27 cellular contexts compared by ENCODE assay signal in the genomic region with DNA sequence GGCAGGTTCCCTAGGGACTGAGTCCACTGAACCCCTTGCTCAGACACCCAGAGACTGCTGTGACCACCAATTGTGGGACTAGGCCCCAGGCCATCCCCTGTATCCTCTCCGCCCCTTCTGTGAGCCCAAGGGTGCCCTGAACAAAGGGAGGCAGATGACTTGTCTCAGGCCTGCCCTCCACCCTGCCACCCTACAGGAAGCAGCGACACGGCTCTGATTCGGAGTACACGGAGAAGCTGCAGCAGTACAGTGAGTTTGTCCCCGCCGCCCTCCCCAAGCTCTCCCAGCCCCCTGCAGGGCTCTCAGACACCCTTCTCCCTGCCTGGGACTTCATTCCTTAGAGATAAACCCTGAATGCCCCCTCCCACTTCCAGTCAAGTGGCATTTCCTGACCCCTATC. TPM values are rescaled to one million over a fixed set of nuclear protein-coding genes. Genes with fewer than 3 reads are reported as not detected.
"Had no signal": no experiment of that assay in that cellular context is flagged by ENCODE, and none has a peak within 500 bp of the region (broad histone marks: within the 10 kb centered on the region; RNA-seq: fewer than 3 reads in every experiment).

No MANE protein-coding gene starts in this region.

- DNase-seq: activated CD4-positive, alpha-beta T cell treated with anti-CD3 and anti-CD28 coated beads, Interleukin-2, amount 10 ng/mL, durations not matched to agents 7 days and 5 days; activated CD4-positive, CD25-positive, alpha-beta regulatory T cell treated with anti-CD3 and anti-CD28 coated beads, Interleukin-2, amount 50 U/mL, for 72 hours; activated CD8-positive, alpha-beta memory T cell treated with anti-CD3 and anti-CD28 coated beads, Interleukin-2, amount 10 ng/mL, durations not matched to agents 7 days and 5 days; activated CD8-positive, alpha-beta T cell treated with anti-CD3 and anti-CD28 coated beads for 36 hours; activated gamma-delta T cell; activated naive CD4-positive, alpha-beta T cell treated with anti-CD3 and anti-CD28 coated beads, Interleukin-2, amount 50 U/mL, for 16 hours; activated naive CD8-positive, alpha-beta T cell treated with anti-CD3 and anti-CD28 coated beads, Interleukin-2, amount 50 U/mL, for 24 hours; activated T-cell treated with anti-CD3 and anti-CD28 coated beads for 4 hours; body of pancreas; central memory CD4-positive, alpha-beta T cell; dermis blood vessel endothelial cell; effector CD8-positive, alpha-beta T cell; foreskin melanocyte; left ventricle myocardium inferior; naive B cell; stimulated activated CD4-positive, alpha-beta T cell treated with anti-CD3 and anti-CD28 coated beads, Interleukin-12 subunit alpha, Interleukin-12 subunit beta, amount 100 ng/mL, for 4 hours; stimulated activated naive CD8-positive, alpha-beta T cell treated with anti-CD3 and anti-CD28 coated beads, Interleukin-15, amount 100 ng/mL, for 72 hours; T-cell; WERI-Rb-1 had no signal

- H3K9me3 Mint-ChIP-seq: activated CD4-positive, alpha-beta T cell treated with anti-CD3 and anti-CD28 coated beads, Interleukin-2, amount 10 ng/mL, durations not matched to agents 7 days and 5 days; activated CD8-positive, alpha-beta T cell treated with anti-CD3 and anti-CD28 coated beads for 36 hours; activated naive CD8-positive, alpha-beta T cell treated with anti-CD3 and anti-CD28 coated beads, Interleukin-2, amount 50 U/mL, for 24 hours; naive B cell; stimulated activated naive CD8-positive, alpha-beta T cell treated with anti-CD3 and anti-CD28 coated beads, Interleukin-15, amount 100 ng/mL, for 72 hours; T-cell; T-helper 2 cell treated with Interferon-gamma antibody and Interleukin-4, amounts not matched to agents 5 μg/mL and 100 μg/mL, for 36 hours had no signal

- H3K9me3 ChIP-seq: body of pancreas, left ventricle myocardium inferior, pancreas, tibial nerve had no signal

- ATAC-seq: activated CD8-positive, alpha-beta memory T cell treated with anti-CD3 and anti-CD28 coated beads, Interleukin-2, amount 10 ng/mL, durations not matched to agents 7 days and 5 days; activated CD8-positive, alpha-beta T cell treated with anti-CD3 and anti-CD28 coated beads for 36 hours; activated naive CD8-positive, alpha-beta T cell treated with anti-CD3 and anti-CD28 coated beads, Interleukin-2, amount 50 U/mL, for 24 hours; right cardiac atrium; stimulated activated naive CD8-positive, alpha-beta T cell treated with anti-CD3 and anti-CD28 coated beads, Interleukin-15, amount 100 ng/mL, for 72 hours; T-cell had no signal

- H2AFZ ChIP-seq: hepatocyte had no signal

- H3K4me3 Mint-ChIP-seq: activated CD4-positive, alpha-beta T cell treated with anti-CD3 and anti-CD28 coated beads, Interleukin-2, amount 10 ng/mL, durations not matched to agents 7 days and 5 days; activated CD8-positive, alpha-beta memory T cell treated with anti-CD3 and anti-CD28 coated beads, Interleukin-2, amount 10 ng/mL, durations not matched to agents 7 days and 5 days; activated CD8-positive, alpha-beta T cell treated with anti-CD3 and anti-CD28 coated beads for 36 hours; activated naive CD8-positive, alpha-beta T cell treated with anti-CD3 and anti-CD28 coated beads, Interleukin-2, amount 50 U/mL, for 24 hours; stimulated activated naive CD8-positive, alpha-beta T cell treated with anti-CD3 and anti-CD28 coated beads, Interleukin-15, amount 100 ng/mL, for 72 hours; T-cell; T-helper 2 cell treated with Interferon-gamma antibody and Interleukin-4, amounts not matched to agents 5 μg/mL and 100 μg/mL, for 36 hours had no signal

- H3K4me3 ChIP-seq: body of pancreas, hepatocyte, left ventricle myocardium inferior, pancreas, tibial nerve had no signal

- H3K4me1 ChIP-seq: body of pancreas, pancreas had no signal

- FAIRE-seq: pancreas, TTC549, urothelium cell line had no signal

- H3K4me1 Mint-ChIP-seq: activated CD8-positive, alpha-beta memory T cell treated with anti-CD3 and anti-CD28 coated beads, Interleukin-2, amount 10 ng/mL, durations not matched to agents 7 days and 5 days had no signal

- H3K27ac ChIP-seq: hepatocyte, left ventricle myocardium inferior, pancreas, WERI-Rb-1 had no signal

- H3K36me3 Mint-ChIP-seq: activated CD8-positive, alpha-beta memory T cell treated with anti-CD3 and anti-CD28 coated beads, Interleukin-2, amount 10 ng/mL, durations not matched to agents 7 days and 5 days; naive B cell; T-cell had no signal

- H3K27ac Mint-ChIP-seq: activated CD4-positive, alpha-beta T cell treated with anti-CD3 and anti-CD28 coated beads, Interleukin-2, amount 10 ng/mL, durations not matched to agents 7 days and 5 days; activated CD8-positive, alpha-beta memory T cell treated with anti-CD3 and anti-CD28 coated beads, Interleukin-2, amount 10 ng/mL, durations not matched to agents 7 days and 5 days; activated CD8-positive, alpha-beta T cell treated with anti-CD3 and anti-CD28 coated beads for 36 hours; activated naive CD8-positive, alpha-beta T cell treated with anti-CD3 and anti-CD28 coated beads, Interleukin-2, amount 50 U/mL, for 24 hours; stimulated activated naive CD8-positive, alpha-beta T cell treated with anti-CD3 and anti-CD28 coated beads, Interleukin-15, amount 100 ng/mL, for 72 hours; T-cell; T-helper 2 cell treated with Interferon-gamma antibody and Interleukin-4, amounts not matched to agents 5 μg/mL and 100 μg/mL, for 36 hours had no signal

- H3K4me2 ChIP-seq: hepatocyte had no signal

- H3K27me3 ChIP-seq: body of pancreas, hepatocyte, pancreas, tibial nerve had no signal

RNA-seq across cellular contexts. Expression of a gene that starts 16.6 kb away (rescaled TPM):
- total RNA-seq: activated CD8-positive, alpha-beta memory T cell treated with anti-CD3 and anti-CD28 coated beads, Interleukin-2, amount 10 ng/mL, durations not matched to agents 7 days and 5 days; pulmonary artery endothelial cell had no signal
